10 cellular contexts compared by ENCODE assay signal in genomic region chr12:96063046-96063445, GRCh38. TPM values are rescaled to one million over a fixed set of nuclear protein-coding genes. Genes with fewer than 3 reads are reported as not detected.
DNase-seq lines count a peak whose midpoint lies in the region; ATAC-seq, FAIRE-seq and TF ChIP-seq lines count a peak whose summit lies in the region.
"Had no signal": no experiment of that assay in that cellular context is flagged by ENCODE, and none has a peak within 500 bp of the region (broad histone marks: within the 10 kb centered on the region; RNA-seq: fewer than 3 reads in every experiment).

No MANE protein-coding gene starts in this region.

- FAIRE-seq in endothelial cell of umbilical vein (lab: Jason Lieb, UNC) = peak; percentile 67

- CTCF ChIA-PET in endothelial cell of umbilical vein (lab: Charles Lee) = interaction anchor here (0.7 to 9.7 kb wide), 4 partner anchors 149 to 194 kb away, joined by 3 to 79 read pairs (median 4); no protein-coding TSS in a partner anchor

- H3K79me2 ChIP-seq in endothelial cell of umbilical vein (ENCODE audit: control insufficient read depth, insufficient read depth, low read length) = no peaks in the 10 kb centered on the region

- DNase-seq in AG09309 (ENCODE audit: low read depth) (no peak), EH (ENCODE audit: low read depth) (peak; percentile 44), NCI-H82 treated with DMSO at 0.1 percent for 48 hours (lab: John Stamatoyannopoulos, UW; ENCODE audit: unreplicated experiment) (peak; percentile 26), endothelial cell of umbilical vein (ENCODE audit: low read depth, low spot score) (peak; percentile 41), T-helper 9 cell (no peak), cerebellar cortex (ENCODE audit: low spot score) (no peak)
- DNase-seq in stimulated activated CD4-positive, alpha-beta T cell treated with anti-CD3 and anti-CD28 coated beads, Interleukin-4, amount 100 ng/mL, for 4 hours = no peak
- DNase-seq: MG63 had no signal

- H3K9me1 ChIP-seq in endothelial cell of umbilical vein (replicated peaks; ENCODE audit: control insufficient read depth, extremely low read depth, insufficient read depth, low read length) = no peaks in the 10 kb centered on the region

- no peaks in the 10 kb centered on the region for H3K27me3 ChIP-seq in endothelial cell of umbilical vein (ENCODE audit: control insufficient read depth in 2 of 2, insufficient read depth in 2 of 2, low read length in 2 of 2)
- H3K27me3 ChIP-seq: MG63 had no signal

- ATAC-seq in HG03280 (IDR thresholded peaks at IDR 0.05; ENCODE audit: unreplicated experiment) = no peak

- H3K4me1 ChIP-seq in endothelial cell of umbilical vein (ENCODE audit: control insufficient read depth, extremely low read depth, insufficient read depth, low read length) = peaks cover 3% of the 10 kb centered on the region

- intact Hi-C loops in endothelial cell of umbilical vein (cut with micrococcal nuclease) = loop anchor here (2.0 kb wide), 3 partner anchors 174 to 338 kb away; partner anchors contain the start of gene CDK17

- no peaks in the 10 kb centered on the region for H3K36me3 ChIP-seq in endothelial cell of umbilical vein (ENCODE audit: control insufficient read depth in 2 of 2, extremely low read depth in 1 of 2, insufficient read depth in 2 of 2, low read length in 2 of 2)
- H3K36me3 ChIP-seq: MG63 had no signal

- dilution Hi-C loops in endothelial cell of umbilical vein (cut with MboI; ENCODE audit: extremely low pct_ligation_motif_present, low sequenced_read_pairs) = no loop called here

- H3K9me3 ChIP-seq in endothelial cell of umbilical vein (replicated peaks; ENCODE audit: control insufficient read depth, insufficient read depth, low read length) = no peaks in the 10 kb centered on the region
- H3K9me3 ChIP-seq: MG63 had no signal

- H3K4me2 ChIP-seq in endothelial cell of umbilical vein (ENCODE audit: insufficient read depth, low read length) = no peak overlapping the region

- H2AFZ ChIP-seq in endothelial cell of umbilical vein (ENCODE audit: low read depth, low read length) = no peak overlapping the region

- H3K4me3 ChIP-seq in AG09309 (ENCODE audit: control insufficient read depth, low read depth, low read length) = no peak overlapping the region
- no peak overlapping the region for H3K4me3 ChIP-seq in endothelial cell of umbilical vein (replicated peaks in 1 of 3; ENCODE audit: insufficient read depth in 1 of 3, low read depth in 1 of 3, low read length in 3 of 3)
- H3K4me3 ChIP-seq: MG63, skin epidermis had no signal

- H3K9ac ChIP-seq in endothelial cell of umbilical vein (replicated peaks; ENCODE audit: extremely low read depth, insufficient read depth, low read length) = no peak overlapping the region

- TF ChIP-seq POLR2A in endothelial cell of umbilical vein (IDR thresholded peaks at IDR 0.05; ENCODE audit: low read depth, low read length) = no peak

- TF ChIP-seq CTCF in AG09309 (IDR thresholded peaks at IDR 0.05; ENCODE audit: control insufficient read depth, insufficient read depth, low read depth, low read length, missing control alignments) = peak; percentile 10
- peak; percentile 18 to 24 for TF ChIP-seq CTCF in endothelial cell of umbilical vein (IDR thresholded peaks at IDR 0.05; ENCODE audit: extremely low read depth in 1 of 2, insufficient read depth in 1 of 2, low read depth in 1 of 2, low read length in 2 of 2)

- BruUV-seq in endothelial cell of umbilical vein (replicated peaks; lab: Mats Ljungman, UMichigan) = no TSS peak

- POLR2A ChIA-PET in endothelial cell of umbilical vein (lab: Charles Lee) = no interaction called here

- no peaks in the 10 kb centered on the region for H4K20me1 ChIP-seq in endothelial cell of umbilical vein (replicated peaks; ENCODE audit: control insufficient read depth, extremely low read depth, insufficient read depth, low read length)

- H3K27ac ChIP-seq in endothelial cell of umbilical vein (ENCODE audit: insufficient read depth, low read depth, low read length) = no peak overlapping the region
- H3K27ac ChIP-seq: skin epidermis had no signal

TF ChIP-seq in endothelial cell of umbilical vein, 7 proteins besides CTCF, POLR2A, EP300 and RAD21:
- TF ChIP-seq EZH2 (IDR thresholded peaks at IDR 0.05; ENCODE audit: borderline replicate concordance, low read depth, low read length, severe bottlenecking) = no peak
- no peak for TF ChIP-seq MAX (IDR thresholded peaks at IDR 0.05; ENCODE audit: insufficient read depth, insufficient read length)
- no peak for TF ChIP-seq JUN (IDR thresholded peaks at IDR 0.05; ENCODE audit: borderline replicate concordance, insufficient read depth, insufficient read length, low read depth)
- TF ChIP-seq FOS (IDR thresholded peaks at IDR 0.05; ENCODE audit: borderline replicate concordance, insufficient read depth, low read length) = no peak

RNA-seq across cellular contexts. Expression of gene LTA4H, which starts 27.7 kb away (rescaled TPM):
- total RNA-seq in endothelial cell of umbilical vein = 77.1 and 77.8 TPM in 2 replicates
- polyA plus RNA-seq in endothelial cell of umbilical vein = 65.1 and 85.2 TPM in 2 replicates
- polyA plus RNA-seq in endothelial cell of umbilical vein (2011; cell fraction: cytosol; rRNA removed) = 73.9 and 84.1 TPM in 2 replicates
- polyA plus RNA-seq in endothelial cell of umbilical vein (2011; cell fraction: nucleus; rRNA removed) = 185 and 187 TPM in 2 replicates
- 88.6 and 99.0 TPM in 2 replicates for polyA plus RNA-seq in endothelial cell of umbilical vein (2012)
- 86.3 and 93.2 TPM in 2 replicates for polyA minus RNA-seq in endothelial cell of umbilical vein
- 48.2 TPM for polyA minus RNA-seq in endothelial cell of umbilical vein (2011; cell fraction: cytosol; rRNA and poly(A)+ RNA removed)
- 64.9 and 76.6 TPM in 2 replicates for polyA minus RNA-seq in endothelial cell of umbilical vein (2011; cell fraction: nucleus; rRNA and poly(A)+ RNA removed)

Comparison
In these comparisons a context has a peak if more than half of its experiments do, and no peak if none do; other contexts are left out.
1. DNase-seq: peak in EH (single experiment), NCI-H82 treated with DMSO at 0.1 percent for 48 hours (single experiment) and endothelial cell of umbilical vein (single experiment); none in AG09309 (single experiment), stimulated activated CD4-positive, alpha-beta T cell treated with anti-CD3 and anti-CD28 coated beads, Interleukin-4, amount 100 ng/mL, for 4 hours (0 of 2), T-helper 9 cell (single experiment) and cerebellar cortex (single experiment).